Comparison of ENCODE assay signal across 29 cellular contexts in genomic region chr6:154865291-154865690, GRCh38.
DNase-seq lines count a peak whose midpoint lies in the region; ATAC-seq and TF ChIP-seq lines count a peak whose summit lies in the region.
"Had no signal": no experiment of that assay in that cellular context is flagged by ENCODE, and none has a peak within 500 bp of the region (broad histone marks: within the 10 kb centered on the region; RNA-seq: fewer than 3 reads in every experiment).

No MANE protein-coding gene starts in this region.

- H3K4me2 ChIP-seq in mesenchymal stem cell (ENCODE audit: low read length, poor library complexity, severe bottlenecking), result no peak overlapping the region
- H3K4me2 ChIP-seq: GM23338, PC-9 had no signal

- no peak overlapping the region for H3K4me3 ChIP-seq in CD8-positive, alpha-beta T cell (ENCODE audit: low read depth, low read length)
- no peak overlapping the region for H3K4me3 ChIP-seq in mesenchymal stem cell (ENCODE audit: insufficient read depth in 1 of 2, low read depth in 1 of 2, low read length in 2 of 2)
- H3K4me3 ChIP-seq: adrenal gland, GM23338, heart left ventricle, pancreas, PC-9, sigmoid colon, stomach, transverse colon had no signal

- H2BK12ac ChIP-seq in mesenchymal stem cell (ENCODE audit: low read length in 2 of 2), result no peak overlapping the region

- no peak overlapping the region for H2BK15ac ChIP-seq in mesenchymal stem cell (ENCODE audit: low read depth, poor library complexity, severe bottlenecking)

- H3K4me1 Mint-ChIP-seq in CD8-positive, alpha-beta T cell (ENCODE audit: low read depth), result peaks cover 10% of the 10 kb centered on the region
- H3K4me1 Mint-ChIP-seq in HFFc6 (ENCODE audit: low read depth), result peaks cover 20% of the 10 kb centered on the region
- H3K4me1 Mint-ChIP-seq in central memory CD8-positive, alpha-beta T cell, result no peaks in the 10 kb centered on the region
- H3K4me1 Mint-ChIP-seq: naive B cell had no signal

- no peak overlapping the region for H4K8ac ChIP-seq in mesenchymal stem cell (ENCODE audit: low read length)

- no peak for ATAC-seq in CD8-positive, alpha-beta T cell
- ATAC-seq in central memory CD8-positive, alpha-beta T cell (replicated peaks; ENCODE audit: extremely low read depth, poor library complexity, severe bottlenecking), result no peak
- ATAC-seq in GM21825 (IDR thresholded peaks at IDR 0.05; ENCODE audit: unreplicated experiment) (no peak), HG03175 (IDR thresholded peaks at IDR 0.05; ENCODE audit: unreplicated experiment) (no peak)
- ATAC-seq: activated CD4-positive, CD25-positive, alpha-beta regulatory T cell treated with anti-CD3 and anti-CD28 coated beads, Interleukin-2, amount 50 U/mL, for 24 hours; GM23338; left colon; pancreas had no signal

- H3K79me1 ChIP-seq in mesenchymal stem cell (replicated peaks; ENCODE audit: low read length, poor library complexity, severe bottlenecking), result peaks cover 18% of the 10 kb centered on the region

- H3K9ac ChIP-seq in mesenchymal stem cell (ENCODE audit: low read length), result no peak overlapping the region

- H2BK5ac ChIP-seq in mesenchymal stem cell (ENCODE audit: low read depth, low read length, poor library complexity, severe bottlenecking), result no peak overlapping the region

- H3K36me3 Mint-ChIP-seq in CD8-positive, alpha-beta T cell, result peaks cover 15% of the 10 kb centered on the region
- peaks cover 4% of the 10 kb centered on the region; the same call in 1 of the 2 replicates for H3K36me3 Mint-ChIP-seq in HFFc6 (ENCODE audit: low read depth)
- H3K36me3 Mint-ChIP-seq in central memory CD8-positive, alpha-beta T cell (ENCODE audit: insufficient read depth), result peaks cover 10% of the 10 kb centered on the region
- H3K36me3 Mint-ChIP-seq: naive B cell had no signal

- WGBS in mesenchymal stem cell, result 100% methylated on average over 4 of the region's 4 CpGs

- H3K27me3 ChIP-seq in CD8-positive, alpha-beta T cell (ENCODE audit: insufficient read depth, low read length), result no peaks in the 10 kb centered on the region
- H3K27me3 ChIP-seq in mesenchymal stem cell (ENCODE audit: control insufficient read depth in 1 of 2, insufficient read depth in 1 of 2, low read length in 2 of 2), result no peaks in the 10 kb centered on the region
- H3K27me3 ChIP-seq: adrenal gland, heart left ventricle, pancreas, sigmoid colon, stomach, transverse colon had no signal

- H2AFZ ChIP-seq in mesenchymal stem cell (ENCODE audit: low read depth, low read length), result no peak overlapping the region
- H2AFZ ChIP-seq: GM23338, PC-9 had no signal

- no peaks in the 10 kb centered on the region for H3K9me3 ChIP-seq in CD8-positive, alpha-beta T cell (ENCODE audit: low read length)
- no peaks in the 10 kb centered on the region for H3K9me3 ChIP-seq in mesenchymal stem cell (ENCODE audit: control insufficient read depth, low read length)
- H3K9me3 ChIP-seq: adrenal gland, heart left ventricle, pancreas, sigmoid colon, stomach, transverse colon had no signal

- H3K4ac ChIP-seq in mesenchymal stem cell (ENCODE audit: low read depth in 1 of 2, low read length in 2 of 2), result no peak overlapping the region

- H3K4me1 ChIP-seq in CD8-positive, alpha-beta T cell (ENCODE audit: insufficient read depth, low read length), result no peaks in the 10 kb centered on the region
- peaks cover 6% of the 10 kb centered on the region for H3K4me1 ChIP-seq in mesenchymal stem cell (ENCODE audit: control insufficient read depth, insufficient read depth, low read depth, low read length)
- H3K4me1 ChIP-seq: adrenal gland had no signal

- H3K27ac Mint-ChIP-seq in CD8-positive, alpha-beta T cell, result peak overlapping the region; percentile 13
- 0 out of 2 replicates have a peak overlapping the region, but pooled peaks have one; percentile 34 for H3K27ac Mint-ChIP-seq in HFFc6
- H3K27ac Mint-ChIP-seq in central memory CD8-positive, alpha-beta T cell (ENCODE audit: low read depth), result peak overlapping the region; percentile 6
- H3K27ac Mint-ChIP-seq: activated CD4-positive, alpha-beta memory T cell treated with anti-CD3 and anti-CD28 coated beads for 36 hours; GM23338 had no signal

- H3K9me3 Mint-ChIP-seq in CD8-positive, alpha-beta T cell, result no peaks in the 10 kb centered on the region
- no peaks in the 10 kb centered on the region for H3K9me3 Mint-ChIP-seq in HFFc6
- H3K9me3 Mint-ChIP-seq in central memory CD8-positive, alpha-beta T cell, result no peaks in the 10 kb centered on the region
- H3K9me3 Mint-ChIP-seq: activated CD4-positive, alpha-beta memory T cell treated with anti-CD3 and anti-CD28 coated beads for 36 hours; GM23338; naive B cell had no signal

- POLR2A ChIA-PET in CD8-positive, alpha-beta T cell (lab: Charles Lee), result interaction anchor here (1.4 kb wide), 1 partner anchor 23 kb away, joined by 4 read pairs; no protein-coding TSS in a partner anchor

- no peak overlapping the region for H4K91ac ChIP-seq in mesenchymal stem cell (ENCODE audit: low read length)

- no peak overlapping the region for H3K4me3 Mint-ChIP-seq in CD8-positive, alpha-beta T cell
- no peak overlapping the region for H3K4me3 Mint-ChIP-seq in HFFc6
- no peak overlapping the region for H3K4me3 Mint-ChIP-seq in central memory CD8-positive, alpha-beta T cell
- H3K4me3 Mint-ChIP-seq: activated CD4-positive, alpha-beta memory T cell treated with anti-CD3 and anti-CD28 coated beads for 36 hours; GM23338; naive B cell had no signal

- intact Hi-C loops in CD8-positive, alpha-beta T cell (cut with DNase I, micrococcal nuclease), result no loop called here

- no peak for TF ChIP-seq CTCF in CD8-positive, alpha-beta T cell (IDR thresholded peaks at IDR 0.05)
- TF ChIP-seq CTCF in HFFc6 (IDR thresholded peaks at IDR 0.05), result no peak

- H3K23ac ChIP-seq in mesenchymal stem cell (ENCODE audit: low read length in 2 of 2), result no peak overlapping the region

- CTCF ChIA-PET in CD8-positive, alpha-beta T cell (lab: Charles Lee), result interaction anchor here (0.7 kb wide), 1 partner anchor 280 kb away, joined by 3 read pairs; no protein-coding TSS in a partner anchor

- H3K27me3 Mint-ChIP-seq in CD8-positive, alpha-beta T cell (ENCODE audit: low read depth), result no peaks in the 10 kb centered on the region
- H3K27me3 Mint-ChIP-seq in HFFc6 (ENCODE audit: insufficient read depth), result no peaks in the 10 kb centered on the region; the same call in 1 of the 2 replicates
- H3K27me3 Mint-ChIP-seq in central memory CD8-positive, alpha-beta T cell, result no peaks in the 10 kb centered on the region
- H3K27me3 Mint-ChIP-seq: activated CD4-positive, alpha-beta memory T cell treated with anti-CD3 and anti-CD28 coated beads for 36 hours; naive B cell had no signal

- no peak overlapping the region for H3K27ac ChIP-seq in CD8-positive, alpha-beta T cell (ENCODE audit: low read depth, low read length)
- H3K27ac ChIP-seq in mesenchymal stem cell (ENCODE audit: low read length, poor library complexity, severe bottlenecking), result peak overlapping the region; percentile 32
- H3K27ac ChIP-seq: adrenal gland, C4-2B, pancreas, PC-9, sigmoid colon, stomach, transverse colon had no signal

- H2AK5ac ChIP-seq in mesenchymal stem cell (ENCODE audit: low read length, severe bottlenecking), result no peak overlapping the region

- no peak for DNase-seq in CD8-positive, alpha-beta T cell
- DNase-seq in HFFc6 (no peak), mesenchymal stem cell (peak; percentile 18), C1 segment of cervical spinal cord (lab: John Stamatoyannopoulos, UW) (no peak), NCI-H2029 (lab: John Stamatoyannopoulos, UW) (no peak)
- DNase-seq in central memory CD8-positive, alpha-beta T cell (ENCODE audit: low spot score in 2 of 2), result no peak
- DNase-seq: activated CD4-positive, alpha-beta memory T cell treated with anti-CD3 and anti-CD28 coated beads for 36 hours; activated effector memory CD4-positive, alpha-beta T cell treated with Interleukin-2 at 50 U/mL for 16 hours; adrenal gland; GF-D8; heart left ventricle; left colon; naive B cell; NCI-H2171; NCI-H524 treated with DMSO at 0.1 percent for 48 hours; NK-92 treated with Interleukin-12 subunit alpha and Interleukin-12 subunit beta, amount 100 ng/mL, for 24 hours; pancreas; PC-9; SHP77 treated with DMSO at 0.1 percent for 48 hours; sigmoid colon; stimulated activated CD8-positive, alpha-beta memory T cell treated with anti-CD3 and anti-CD28 coated beads, Interleukin-4, amount 100 ng/mL, for 48 hours; stomach; T-helper 1 cell; transverse colon had no signal

- no peak overlapping the region for H2BK120ac ChIP-seq in mesenchymal stem cell (ENCODE audit: low read depth, low read length)

- H3K18ac ChIP-seq in mesenchymal stem cell (ENCODE audit: low read depth in 1 of 2, low read length in 2 of 2), result no peak overlapping the region

- H3K36me3 ChIP-seq in CD8-positive, alpha-beta T cell (ENCODE audit: insufficient read depth, low read length), result no peaks in the 10 kb centered on the region
- no peaks in the 10 kb centered on the region for H3K36me3 ChIP-seq in mesenchymal stem cell (ENCODE audit: control insufficient read depth in 1 of 2, insufficient read depth in 2 of 2, low read depth in 1 of 2, low read length in 2 of 2)
- H3K36me3 ChIP-seq: adrenal gland, pancreas, sigmoid colon, transverse colon had no signal

- H3K14ac ChIP-seq in mesenchymal stem cell (ENCODE audit: low read length in 2 of 2), result no peak overlapping the region
